In the genomic region with DNA sequence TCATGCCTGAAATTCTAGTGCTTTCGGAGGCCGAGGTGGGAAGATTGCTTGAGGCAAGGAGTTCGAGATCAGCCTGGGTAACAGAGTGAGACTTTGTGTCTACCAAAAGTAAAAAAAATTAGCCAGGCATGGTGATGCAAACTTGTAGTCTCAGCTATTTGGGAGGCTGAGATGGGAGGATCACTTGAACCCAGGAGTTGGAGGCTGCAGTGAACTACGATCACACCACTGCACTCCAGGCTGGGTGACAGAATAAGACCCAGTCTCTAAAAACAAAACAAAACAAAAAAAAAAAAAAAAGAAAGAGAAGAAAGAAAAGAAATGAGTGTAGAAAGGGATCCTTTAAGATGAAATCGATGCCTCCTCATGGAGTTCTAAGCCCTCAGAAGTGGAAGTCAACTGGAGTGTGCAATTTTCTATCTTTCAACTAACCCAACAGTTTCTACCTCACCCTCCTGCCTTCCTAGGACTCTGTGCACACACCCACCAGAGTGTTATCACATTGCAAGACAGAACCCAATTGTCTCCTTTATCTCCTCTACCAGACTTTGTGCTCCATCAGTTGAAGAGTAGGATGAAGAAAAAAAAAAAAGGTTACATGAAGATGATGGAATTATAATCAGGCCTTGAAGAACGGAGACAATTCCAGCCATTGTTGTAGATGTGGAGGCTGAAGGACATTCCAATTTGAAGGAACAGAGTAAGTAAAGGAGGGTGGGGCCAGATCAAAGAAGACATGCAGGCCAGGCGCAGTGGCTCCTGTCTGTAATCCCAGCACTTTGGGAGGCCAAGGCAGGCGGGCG, we compare ENCODE assay signal across 1 cellular context.
TF ChIP-seq lines count a peak whose summit lies in the region.

No MANE protein-coding gene starts in this region.

TF ChIP-seq in K562, 482 proteins besides CTCF, POLR2A, EP300 and RAD21 (continued from another document and continues in another):
- TF ChIP-seq, protein P1, sequence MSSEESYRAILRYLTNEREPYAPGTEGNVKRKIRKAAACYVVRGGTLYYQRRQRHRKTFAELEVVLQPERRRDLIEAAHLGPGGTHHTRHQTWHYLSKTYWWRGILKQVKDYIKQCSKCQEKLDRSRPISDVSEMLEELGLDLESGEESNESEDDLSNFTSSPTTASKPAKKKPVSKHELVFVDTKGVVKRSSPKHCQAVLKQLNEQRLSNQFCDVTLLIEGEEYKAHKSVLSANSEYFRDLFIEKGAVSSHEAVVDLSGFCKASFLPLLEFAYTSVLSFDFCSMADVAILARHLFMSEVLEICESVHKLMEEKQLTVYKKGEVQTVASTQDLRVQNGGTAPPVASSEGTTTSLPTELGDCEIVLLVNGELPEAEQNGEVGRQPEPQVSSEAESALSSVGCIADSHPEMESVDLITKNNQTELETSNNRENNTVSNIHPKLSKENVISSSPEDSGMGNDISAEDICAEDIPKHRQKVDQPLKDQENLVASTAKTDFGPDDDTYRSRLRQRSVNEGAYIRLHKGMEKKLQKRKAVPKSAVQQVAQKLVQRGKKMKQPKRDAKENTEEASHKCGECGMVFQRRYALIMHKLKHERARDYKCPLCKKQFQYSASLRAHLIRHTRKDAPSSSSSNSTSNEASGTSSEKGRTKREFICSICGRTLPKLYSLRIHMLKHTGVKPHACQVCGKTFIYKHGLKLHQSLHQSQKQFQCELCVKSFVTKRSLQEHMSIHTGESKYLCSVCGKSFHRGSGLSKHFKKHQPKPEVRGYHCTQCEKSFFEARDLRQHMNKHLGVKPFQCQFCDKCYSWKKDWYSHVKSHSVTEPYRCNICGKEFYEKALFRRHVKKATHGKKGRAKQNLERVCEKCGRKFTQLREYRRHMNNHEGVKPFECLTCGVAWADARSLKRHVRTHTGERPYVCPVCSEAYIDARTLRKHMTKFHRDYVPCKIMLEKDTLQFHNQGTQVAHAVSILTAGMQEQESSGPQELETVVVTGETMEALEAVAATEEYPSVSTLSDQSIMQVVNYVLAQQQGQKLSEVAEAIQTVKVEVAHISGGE (CRISPR knock-in tag; IDR thresholded peaks at IDR 0.05): peak in 1 of 3 experiments; percentile 74; a peak in 2 of 6 replicates
- TF ChIP-seq STAT5A (IDR thresholded peaks at IDR 0.05; ENCODE audit: borderline replicate concordance, low read length) (peak; percentile 77), MIER1 (IDR thresholded peaks at IDR 0.05; ENCODE audit: low read depth) (no peak; the same call in 1 of the 2 replicates), CBFB (CRISPR knock-in tag; IDR thresholded peaks at IDR 0.05) (no peak), ARNT (IDR thresholded peaks at IDR 0.05) (peak; percentile 76 to 93), LCOR (CRISPR knock-in tag; IDR thresholded peaks at IDR 0.05) (peak; percentile 78; the same call in 1 of the 2 replicates), NCOA4 (IDR thresholded peaks at IDR 0.05; ENCODE audit: partially characterized antibody) (peak; percentile 43), MTA1 (IDR thresholded peaks at IDR 0.05; ENCODE audit: borderline replicate concordance) (peak; percentile 80), PHB (CRISPR knock-in tag; IDR thresholded peaks at IDR 0.05) (no peak), NFATC3 (IDR thresholded peaks at IDR 0.05) (0 out of 2 replicates have a peak, but pooled peaks have one; percentile 68), FOXA1 (IDR thresholded peaks at IDR 0.05; ENCODE audit: borderline replicate concordance) (no peak), BCOR (IDR thresholded peaks at IDR 0.05) (peak; percentile 95), CTBP1 (IDR thresholded peaks at IDR 0.05; ENCODE audit: borderline replicate concordance) (peak; percentile 95), C11orf30 (IDR thresholded peaks at IDR 0.05; ENCODE audit: low read depth) (no peak), FOXM1 (IDR thresholded peaks at IDR 0.05; ENCODE audit: low read depth) (peak; percentile 84), FOXM1 (CRISPR knock-in tag; IDR thresholded peaks at IDR 0.05; ENCODE audit: low read depth) (no peak), CBFA2T2 (conservative IDR thresholded peaks at IDR 0.05) (peak; percentile 95), L3MBTL2 (IDR thresholded peaks at IDR 0.05) (peak; percentile 23; the same call in 1 of the 2 replicates), MEF2A (IDR thresholded peaks at IDR 0.05; ENCODE audit: control insufficient read depth, low read depth, low read length) (0 out of 2 replicates have a peak, but pooled peaks have one; percentile 8), PPARD (CRISPR knock-in tag; IDR thresholded peaks at IDR 0.05) (no peak), ZNF324 (CRISPR knock-in tag; IDR thresholded peaks at IDR 0.05) (no peak), TAL1 (IDR thresholded peaks at IDR 0.05) (peak; percentile 97), PHF21A (IDR thresholded peaks at IDR 0.05; ENCODE audit: borderline replicate concordance, low read depth) (no peak), LEF1 (IDR thresholded peaks at IDR 0.05) (peak; percentile 91)
- TF ChIP-seq, protein P2, sequence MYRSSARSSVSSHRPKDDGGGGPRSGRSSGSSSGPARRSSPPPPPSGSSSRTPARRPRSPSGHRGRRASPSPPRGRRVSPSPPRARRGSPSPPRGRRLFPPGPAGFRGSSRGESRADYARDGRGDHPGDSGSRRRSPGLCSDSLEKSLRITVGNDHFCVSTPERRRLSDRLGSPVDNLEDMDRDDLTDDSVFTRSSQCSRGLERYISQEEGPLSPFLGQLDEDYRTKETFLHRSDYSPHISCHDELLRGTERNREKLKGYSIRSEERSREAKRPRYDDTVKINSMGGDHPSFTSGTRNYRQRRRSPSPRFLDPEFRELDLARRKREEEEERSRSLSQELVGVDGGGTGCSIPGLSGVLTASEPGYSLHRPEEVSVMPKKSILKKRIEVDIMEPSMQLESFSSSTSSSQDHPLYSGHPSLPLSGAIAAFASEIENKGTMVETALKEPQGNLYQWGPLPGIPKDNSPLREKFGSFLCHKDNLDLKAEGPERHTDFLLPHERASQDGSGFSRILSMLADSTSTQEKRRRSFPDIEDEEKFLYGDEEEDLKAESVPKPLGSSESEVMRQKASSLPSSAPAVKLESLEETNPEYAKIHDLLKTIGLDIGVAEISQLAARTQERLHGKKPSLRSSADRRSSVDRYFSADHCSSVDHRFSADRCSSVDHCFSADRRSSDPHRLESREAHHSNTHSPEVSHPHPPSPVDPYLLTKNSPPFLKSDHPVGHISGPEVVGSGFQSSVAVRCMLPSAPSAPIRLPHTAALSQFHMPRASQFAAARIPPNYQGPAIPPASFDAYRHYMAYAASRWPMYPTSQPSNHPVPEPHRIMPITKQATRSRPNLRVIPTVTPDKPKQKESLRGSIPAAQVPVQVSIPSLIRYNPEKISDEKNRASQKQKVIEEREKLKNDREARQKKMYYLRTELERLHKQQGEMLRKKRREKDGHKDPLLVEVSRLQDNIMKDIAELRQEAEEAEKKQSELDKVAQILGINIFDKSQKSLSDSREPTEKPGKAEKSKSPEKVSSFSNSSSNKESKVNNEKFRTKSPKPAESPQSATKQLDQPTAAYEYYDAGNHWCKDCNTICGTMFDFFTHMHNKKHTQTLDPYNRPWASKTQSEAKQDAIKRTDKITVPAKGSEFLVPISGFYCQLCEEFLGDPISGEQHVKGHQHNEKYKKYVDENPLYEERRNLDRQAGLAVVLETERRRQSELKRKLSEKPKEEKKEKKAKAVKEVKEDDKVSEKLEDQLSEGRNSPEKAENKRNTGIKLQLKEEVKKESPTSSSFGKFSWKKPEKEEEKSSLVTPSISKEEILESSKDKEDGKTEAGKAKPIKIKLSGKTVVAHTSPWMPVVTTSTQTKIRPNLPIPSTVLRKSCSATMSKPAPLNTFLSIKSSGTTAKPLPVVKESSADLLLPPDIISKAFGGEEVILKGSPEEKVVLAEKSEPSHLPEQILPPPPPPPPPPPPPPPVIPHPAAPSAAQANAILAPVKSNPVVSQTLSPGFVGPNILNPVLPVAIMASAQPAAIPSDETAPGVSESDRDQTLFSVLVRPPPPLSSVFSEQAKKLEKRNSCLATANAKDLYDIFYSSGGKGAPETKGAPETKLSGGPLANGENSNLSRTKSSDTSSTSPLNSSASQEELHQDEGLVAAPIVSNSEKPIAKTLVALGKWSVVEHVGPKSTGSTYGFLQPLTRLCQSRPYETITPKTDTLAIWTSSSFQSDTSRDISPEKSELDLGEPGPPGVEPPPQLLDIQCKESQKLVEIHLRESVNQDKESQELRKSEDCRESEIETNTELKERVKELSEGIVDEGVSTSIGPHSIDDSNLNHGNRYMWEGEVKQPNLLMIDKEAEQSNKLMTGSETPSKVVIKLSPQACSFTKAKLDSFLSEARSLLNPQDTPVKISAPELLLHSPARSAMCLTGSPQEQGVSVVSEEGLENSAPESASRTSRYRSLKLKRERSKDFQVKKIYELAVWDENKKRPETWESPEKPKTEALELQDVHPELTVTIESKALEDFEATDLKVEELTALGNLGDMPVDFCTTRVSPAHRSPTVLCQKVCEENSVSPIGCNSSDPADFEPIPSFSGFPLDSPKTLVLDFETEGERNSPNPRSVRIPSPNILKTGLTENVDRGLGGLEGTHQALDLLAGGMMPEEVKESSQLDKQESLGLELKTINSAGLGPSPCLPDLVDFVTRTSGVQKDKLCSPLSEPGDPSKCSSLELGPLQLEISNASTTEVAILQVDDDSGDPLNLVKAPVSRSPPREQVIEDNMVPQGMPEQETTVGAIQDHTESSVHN (IDR thresholded peaks at IDR 0.05; ENCODE audit: borderline replicate concordance in 1 of 2, low read depth in 1 of 2): 0 out of 4 replicates have a peak, but pooled peaks of 1 of the 2 experiments have one; percentile 21
- TF ChIP-seq, protein P3, sequence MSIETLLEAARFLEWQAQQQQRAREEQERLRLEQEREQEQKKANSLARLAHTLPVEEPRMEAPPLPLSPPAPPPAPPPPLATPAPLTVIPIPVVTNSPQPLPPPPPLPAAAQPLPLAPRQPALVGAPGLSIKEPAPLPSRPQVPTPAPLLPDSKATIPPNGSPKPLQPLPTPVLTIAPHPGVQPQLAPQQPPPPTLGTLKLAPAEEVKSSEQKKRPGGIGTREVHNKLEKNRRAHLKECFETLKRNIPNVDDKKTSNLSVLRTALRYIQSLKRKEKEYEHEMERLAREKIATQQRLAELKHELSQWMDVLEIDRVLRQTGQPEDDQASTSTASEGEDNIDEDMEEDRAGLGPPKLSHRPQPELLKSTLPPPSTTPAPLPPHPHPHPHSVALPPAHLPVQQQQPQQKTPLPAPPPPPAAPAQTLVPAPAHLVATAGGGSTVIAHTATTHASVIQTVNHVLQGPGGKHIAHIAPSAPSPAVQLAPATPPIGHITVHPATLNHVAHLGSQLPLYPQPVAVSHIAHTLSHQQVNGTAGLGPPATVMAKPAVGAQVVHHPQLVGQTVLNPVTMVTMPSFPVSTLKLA (conservative IDR thresholded peaks at IDR 0.05): peak; percentile 28 to 78; a peak in 3 of 4 replicates
- TF ChIP-seq, protein P4, sequence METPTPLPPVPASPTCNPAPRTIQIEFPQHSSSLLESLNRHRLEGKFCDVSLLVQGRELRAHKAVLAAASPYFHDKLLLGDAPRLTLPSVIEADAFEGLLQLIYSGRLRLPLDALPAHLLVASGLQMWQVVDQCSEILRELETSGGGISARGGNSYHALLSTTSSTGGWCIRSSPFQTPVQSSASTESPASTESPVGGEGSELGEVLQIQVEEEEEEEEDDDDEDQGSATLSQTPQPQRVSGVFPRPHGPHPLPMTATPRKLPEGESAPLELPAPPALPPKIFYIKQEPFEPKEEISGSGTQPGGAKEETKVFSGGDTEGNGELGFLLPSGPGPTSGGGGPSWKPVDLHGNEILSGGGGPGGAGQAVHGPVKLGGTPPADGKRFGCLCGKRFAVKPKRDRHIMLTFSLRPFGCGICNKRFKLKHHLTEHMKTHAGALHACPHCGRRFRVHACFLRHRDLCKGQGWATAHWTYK (CRISPR knock-in tag; IDR thresholded peaks at IDR 0.05): 0 out of 2 replicates have a peak, but pooled peaks have one; percentile 31
- TF ChIP-seq, protein P5, sequence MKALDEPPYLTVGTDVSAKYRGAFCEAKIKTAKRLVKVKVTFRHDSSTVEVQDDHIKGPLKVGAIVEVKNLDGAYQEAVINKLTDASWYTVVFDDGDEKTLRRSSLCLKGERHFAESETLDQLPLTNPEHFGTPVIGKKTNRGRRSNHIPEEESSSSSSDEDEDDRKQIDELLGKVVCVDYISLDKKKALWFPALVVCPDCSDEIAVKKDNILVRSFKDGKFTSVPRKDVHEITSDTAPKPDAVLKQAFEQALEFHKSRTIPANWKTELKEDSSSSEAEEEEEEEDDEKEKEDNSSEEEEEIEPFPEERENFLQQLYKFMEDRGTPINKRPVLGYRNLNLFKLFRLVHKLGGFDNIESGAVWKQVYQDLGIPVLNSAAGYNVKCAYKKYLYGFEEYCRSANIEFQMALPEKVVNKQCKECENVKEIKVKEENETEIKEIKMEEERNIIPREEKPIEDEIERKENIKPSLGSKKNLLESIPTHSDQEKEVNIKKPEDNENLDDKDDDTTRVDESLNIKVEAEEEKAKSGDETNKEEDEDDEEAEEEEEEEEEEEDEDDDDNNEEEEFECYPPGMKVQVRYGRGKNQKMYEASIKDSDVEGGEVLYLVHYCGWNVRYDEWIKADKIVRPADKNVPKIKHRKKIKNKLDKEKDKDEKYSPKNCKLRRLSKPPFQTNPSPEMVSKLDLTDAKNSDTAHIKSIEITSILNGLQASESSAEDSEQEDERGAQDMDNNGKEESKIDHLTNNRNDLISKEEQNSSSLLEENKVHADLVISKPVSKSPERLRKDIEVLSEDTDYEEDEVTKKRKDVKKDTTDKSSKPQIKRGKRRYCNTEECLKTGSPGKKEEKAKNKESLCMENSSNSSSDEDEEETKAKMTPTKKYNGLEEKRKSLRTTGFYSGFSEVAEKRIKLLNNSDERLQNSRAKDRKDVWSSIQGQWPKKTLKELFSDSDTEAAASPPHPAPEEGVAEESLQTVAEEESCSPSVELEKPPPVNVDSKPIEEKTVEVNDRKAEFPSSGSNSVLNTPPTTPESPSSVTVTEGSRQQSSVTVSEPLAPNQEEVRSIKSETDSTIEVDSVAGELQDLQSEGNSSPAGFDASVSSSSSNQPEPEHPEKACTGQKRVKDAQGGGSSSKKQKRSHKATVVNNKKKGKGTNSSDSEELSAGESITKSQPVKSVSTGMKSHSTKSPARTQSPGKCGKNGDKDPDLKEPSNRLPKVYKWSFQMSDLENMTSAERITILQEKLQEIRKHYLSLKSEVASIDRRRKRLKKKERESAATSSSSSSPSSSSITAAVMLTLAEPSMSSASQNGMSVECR (CRISPR knock-in tag; IDR thresholded peaks at IDR 0.05): no peak
- TF ChIP-seq, protein P6, sequence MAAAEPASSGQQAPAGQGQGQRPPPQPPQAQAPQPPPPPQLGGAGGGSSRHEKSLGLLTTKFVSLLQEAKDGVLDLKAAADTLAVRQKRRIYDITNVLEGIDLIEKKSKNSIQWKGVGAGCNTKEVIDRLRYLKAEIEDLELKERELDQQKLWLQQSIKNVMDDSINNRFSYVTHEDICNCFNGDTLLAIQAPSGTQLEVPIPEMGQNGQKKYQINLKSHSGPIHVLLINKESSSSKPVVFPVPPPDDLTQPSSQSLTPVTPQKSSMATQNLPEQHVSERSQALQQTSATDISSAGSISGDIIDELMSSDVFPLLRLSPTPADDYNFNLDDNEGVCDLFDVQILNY (CRISPR knock-in tag; IDR thresholded peaks at IDR 0.05): no peak
